ENCODE assay signal across 13 cellular contexts in the genomic region with DNA sequence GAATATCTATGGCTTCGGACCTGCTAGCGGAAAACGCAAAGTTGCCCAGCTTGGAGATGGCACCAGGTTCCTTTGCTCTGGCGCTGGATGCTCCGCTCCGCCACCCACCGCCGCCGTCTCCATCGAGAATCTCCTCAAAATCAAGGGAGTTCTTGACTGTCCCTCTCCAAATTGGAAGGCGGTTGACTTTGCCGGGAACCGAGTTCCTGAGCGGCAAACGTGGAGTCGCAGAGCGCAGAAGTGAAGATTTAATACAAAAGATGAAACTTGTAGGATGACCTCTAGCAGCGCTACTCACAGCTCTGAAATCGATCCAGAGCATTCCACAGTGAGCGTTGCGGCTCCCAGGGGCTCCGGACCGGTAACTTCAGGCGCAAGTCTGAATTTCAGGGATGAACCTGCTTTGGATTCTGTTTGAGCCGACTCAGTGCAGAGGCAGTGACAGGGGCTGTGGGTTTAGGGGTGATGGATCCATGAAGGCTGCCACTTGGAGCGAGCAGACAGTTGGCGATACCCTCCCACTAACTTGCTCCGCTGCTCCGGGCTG. TPM values are rescaled to one million over a fixed set of nuclear protein-coding genes. Genes with fewer than 3 reads are reported as not detected.
DNase-seq lines count a peak whose midpoint lies in the region; ATAC-seq, FAIRE-seq and TF ChIP-seq lines count a peak whose summit lies in the region.
"Had no signal": no experiment of that assay in that cellular context is flagged by ENCODE, and none has a peak within 500 bp of the region (broad histone marks: within the 10 kb centered on the region; RNA-seq: fewer than 3 reads in every experiment).

No MANE protein-coding gene starts in this region.

- no peak for TF ChIP-seq POLR2A in H1 (IDR thresholded peaks at IDR 0.05; ENCODE audit: control extremely low read depth in 1 of 2, low read depth in 2 of 2, low read length in 2 of 2)

- CTCF ChIA-PET in H1 (lab: Charles Lee; ENCODE audit: partially characterized antibody) = interaction anchor here (1.0 to 1.6 kb wide), 5 partner anchors 30 to 476 kb away, joined by 3 to 5 read pairs (median 5); no protein-coding TSS in a partner anchor

- H3K79me1 ChIP-seq in H1 (ENCODE audit: low read depth, low read length) = no peaks in the 10 kb centered on the region

- H3K4me2 ChIP-seq in MM.1S (ENCODE audit: low read depth, low read length) (peak overlapping the region; percentile 99; the same call in 1 of the 2 replicates), H1 (ENCODE audit: insufficient read depth in 1 of 2, low read depth in 2 of 2, low read length in 2 of 2) (peak overlapping the region; percentile 99)

- no peaks in the 10 kb centered on the region for H3K9me3 ChIP-seq in BE2C
- no peaks in the 10 kb centered on the region for H3K9me3 ChIP-seq in MM.1S (replicated peaks; ENCODE audit: insufficient read depth, low read length)
- H3K9me3 ChIP-seq in H1 (ENCODE audit: insufficient read depth in 2 of 2, low read depth in 1 of 2, low read length in 1 of 2) = no peaks in the 10 kb centered on the region

- H2AFZ ChIP-seq in MM.1S (ENCODE audit: low read length) (peak overlapping the region; percentile 84; the same call in 1 of the 2 replicates), H1 (ENCODE audit: low read length) (peak overlapping the region; percentile 55; the same call in 1 of the 2 replicates)

- no peaks in the 10 kb centered on the region for H4K20me1 ChIP-seq in MM.1S (ENCODE audit: insufficient read depth, low read length)
- H4K20me1 ChIP-seq in H1 (replicated peaks in 1 of 2; ENCODE audit: control insufficient read depth in 1 of 2, insufficient read depth in 2 of 2, low read length in 2 of 2) = peaks cover 0 to 1% of the 10 kb centered on the region in 2 experiments

- H2BK12ac ChIP-seq in H1 (ENCODE audit: low read depth, low read length) = peak overlapping the region; percentile 61; the same call in 1 of the 2 replicates

- no peak overlapping the region for H2AK5ac ChIP-seq in H1 (ENCODE audit: low read depth, low read length)

- H3K27ac ChIP-seq in MM.1S (ENCODE audit: low read length) = no peak overlapping the region
- H3K27ac ChIP-seq in H1 (ENCODE audit: low read depth, low read length) = no peak overlapping the region

- no peaks in the 10 kb centered on the region for H3K9me2 ChIP-seq in MM.1S (replicated peaks; ENCODE audit: insufficient read depth, low read length)

- H3K18ac ChIP-seq in H1 (ENCODE audit: extremely low read depth, low read length) = no peak overlapping the region; the same call in 1 of the 2 replicates

- H3K14ac ChIP-seq in H1 (ENCODE audit: insufficient read length) = no peak overlapping the region

- no peak overlapping the region for H3K9ac ChIP-seq in MM.1S (ENCODE audit: low read length)
- peak overlapping the region in 2 of 4 experiments; percentile 15 to 34; a peak in 2 of 7 replicates for H3K9ac ChIP-seq in H1 (replicated peaks in 1 of 4; ENCODE audit: extremely low read depth in 1 of 4, low read depth in 3 of 4, low read length in 3 of 4)

- TF ChIP-seq CTCF in BE2C (IDR thresholded peaks at IDR 0.05; ENCODE audit: low read depth, low read length) = no peak
- TF ChIP-seq CTCF in MM.1S (IDR thresholded peaks at IDR 0.05; ENCODE audit: low read length) = no peak
- no peak for TF ChIP-seq CTCF in H1 (IDR thresholded peaks at IDR 0.05; ENCODE audit: control extremely low read depth in 1 of 3, insufficient read depth in 1 of 3, low read depth in 1 of 3, low read length in 3 of 3)
- no peak for TF ChIP-seq CTCF in natural killer cell (IDR thresholded peaks at IDR 0.05)

- no peak overlapping the region for H2BK120ac ChIP-seq in H1 (replicated peaks; ENCODE audit: low read depth, low read length)

- no peak overlapping the region for H3K56ac ChIP-seq in H1 (replicated peaks; ENCODE audit: insufficient read length, low read depth, low read length)

- H3K4me3 ChIP-seq in BE2C (ENCODE audit: low read depth, low read length) (peak overlapping the region; percentile 83), MM.1S (ENCODE audit: low read length) (peak overlapping the region; percentile 67), H1 (ENCODE audit: extremely low read depth in 1 of 4, insufficient read depth in 2 of 4, low read depth in 3 of 4, low read length in 4 of 4) (peak overlapping the region; percentile 49 to 89 (median 86))
- H3K4me3 ChIP-seq: lung had no signal

- ATAC-seq in natural killer cell = no peak
- ATAC-seq in stimulated activated memory B cell treated with anti-CD40 and anti-IgM and Interleukin-4, amounts not matched to agents 10 μg/mL and 1 μg/mL and 100 μg/mL, for 72 hours = no peak
- ATAC-seq: effector memory CD8-positive, alpha-beta T cell had no signal

- peaks cover 0 to 1% of the 10 kb centered on the region in 2 donors for H3K9me3 Mint-ChIP-seq in natural killer cell
- peaks cover 2% of the 10 kb centered on the region for H3K9me3 Mint-ChIP-seq in stimulated activated memory B cell treated with anti-CD40 and anti-IgM and Interleukin-4, amounts not matched to agents 10 μg/mL and 1 μg/mL and 100 μg/mL, for 72 hours
- no peaks in the 10 kb centered on the region for H3K9me3 Mint-ChIP-seq in activated CD4-positive, alpha-beta T cell treated with anti-CD3 and anti-CD28 coated beads, Interleukin-2, amount 10 ng/mL, durations not matched to agents 24 days and 14 days

- H3K4me1 ChIP-seq in BE2C (no peaks in the 10 kb centered on the region), MM.1S (ENCODE audit: low read length) (no peaks in the 10 kb centered on the region), H1 (replicated peaks in 1 of 4; ENCODE audit: control insufficient read depth in 3 of 4, insufficient read depth in 4 of 4, low read length in 3 of 4) (peaks cover 3 to 9% (median 6%) of the 10 kb centered on the region in 4 experiments; a peak in 5 of 7 replicates)

- FAIRE-seq in H1 (lab: Jason Lieb, UNC) = no peak

- no peak overlapping the region for H2BK5ac ChIP-seq in H1 (ENCODE audit: low read depth, low read length)

- POLR2A ChIA-PET in H1 (lab: Charles Lee; ENCODE audit: partially characterized antibody) = interaction anchor here (1.3 kb wide), 1 partner anchor 19 kb away, joined by 3 read pairs; no protein-coding TSS in a partner anchor

- H3K79me2 ChIP-seq in MM.1S (ENCODE audit: low read length) = no peaks in the 10 kb centered on the region
- peaks cover 0 to 18% of the 10 kb centered on the region in 2 experiments; a peak in 2 of 4 replicates for H3K79me2 ChIP-seq in H1 (ENCODE audit: control insufficient read depth in 1 of 2, insufficient read depth in 2 of 2, low read length in 2 of 2)

- H2BK20ac ChIP-seq in H1 (ENCODE audit: low read length) = no peak overlapping the region

- H3K36me3 ChIP-seq in BE2C = no peaks in the 10 kb centered on the region
- H3K36me3 ChIP-seq in MM.1S (replicated peaks; ENCODE audit: insufficient read depth, low read length) = no peaks in the 10 kb centered on the region
- no peaks in the 10 kb centered on the region for H3K36me3 ChIP-seq in H1 (ENCODE audit: control insufficient read depth in 2 of 4, insufficient read depth in 4 of 4, low read length in 3 of 4)

- H3K27ac Mint-ChIP-seq in natural killer cell = peak overlapping the region in 1 of 2 donors; percentile 90
- no peak overlapping the region for H3K27ac Mint-ChIP-seq in stimulated activated memory B cell treated with anti-CD40 and anti-IgM and Interleukin-4, amounts not matched to agents 10 μg/mL and 1 μg/mL and 100 μg/mL, for 72 hours
- no peak overlapping the region for H3K27ac Mint-ChIP-seq in activated CD4-positive, alpha-beta T cell treated with anti-CD3 and anti-CD28 coated beads, Interleukin-2, amount 10 ng/mL, durations not matched to agents 24 days and 14 days
- H3K27ac Mint-ChIP-seq: effector memory CD8-positive, alpha-beta T cell had no signal

- H3K4me3 Mint-ChIP-seq in natural killer cell = peak overlapping the region; percentile 92
- H3K4me3 Mint-ChIP-seq in stimulated activated memory B cell treated with anti-CD40 and anti-IgM and Interleukin-4, amounts not matched to agents 10 μg/mL and 1 μg/mL and 100 μg/mL, for 72 hours = no peak overlapping the region
- H3K4me3 Mint-ChIP-seq in activated CD4-positive, alpha-beta T cell treated with anti-CD3 and anti-CD28 coated beads, Interleukin-2, amount 10 ng/mL, durations not matched to agents 24 days and 14 days = no peak overlapping the region

- TF ChIP-seq RAD21 in H1 (IDR thresholded peaks at IDR 0.05 in 1 of 2, conservative IDR thresholded peaks at IDR 0.05 in 1 of 2; ENCODE audit: low read depth in 2 of 2, low read length in 2 of 2) = no peak

- no peak overlapping the region for H3K23ac ChIP-seq in H1 (ENCODE audit: insufficient read length)

- no peak overlapping the region for H2BK15ac ChIP-seq in H1 (ENCODE audit: low read length)

- WGBS in H1 (ENCODE audit: extremely low coverage in 1 of 2, insufficient coverage in 1 of 2, insufficient read length in 1 of 2, insufficient replicate concordance in 2 of 2, low coverage in 1 of 2, low lambda C conversion rate in 2 of 2, missing lambda C conversion rate in 1 of 2), 2 experiments = 5% methylated on average over 29 of the region's 29 CpGs; no CpG with 5 or more reads in 1 of the 2 experiments

- H4K5ac ChIP-seq in H1 (ENCODE audit: insufficient read length, low read depth, low read length) = no peak overlapping the region

- peaks cover 6 to 20% of the 10 kb centered on the region in 2 donors for H3K27me3 Mint-ChIP-seq in natural killer cell (ENCODE audit: low read depth in 2 of 2)
- H3K27me3 Mint-ChIP-seq in stimulated activated memory B cell treated with anti-CD40 and anti-IgM and Interleukin-4, amounts not matched to agents 10 μg/mL and 1 μg/mL and 100 μg/mL, for 72 hours = peaks cover 49% of the 10 kb centered on the region
- H3K27me3 Mint-ChIP-seq in activated CD4-positive, alpha-beta T cell treated with anti-CD3 and anti-CD28 coated beads, Interleukin-2, amount 10 ng/mL, durations not matched to agents 24 days and 14 days = peaks cover 49% of the 10 kb centered on the region

- intact Hi-C loops in natural killer cell (cut with micrococcal nuclease) = loop anchor here (5.0 to 10.0 kb wide), 2 partner anchors 223 to 440 kb away; no protein-coding TSS in a partner anchor
- intact Hi-C loops in activated CD4-positive, alpha-beta T cell treated with anti-CD3 and anti-CD28 coated beads, Interleukin-2, amount 10 ng/mL, durations not matched to agents 24 days and 14 days (cut with micrococcal nuclease) = loop anchor here (5.0 kb wide), 1 partner anchor 1487 kb away; no protein-coding TSS in a partner anchor

- no peak for TF ChIP-seq EP300 in H1 (IDR thresholded peaks at IDR 0.05; ENCODE audit: borderline replicate concordance in 1 of 2, low read depth in 2 of 2, low read length in 2 of 2)

- H3K4ac ChIP-seq in H1 (replicated peaks; ENCODE audit: insufficient read length, low read depth, low read length) = no peak overlapping the region

- peaks cover 13 to 41% of the 10 kb centered on the region in 2 donors for H3K4me1 Mint-ChIP-seq in natural killer cell
- peaks cover 15% of the 10 kb centered on the region for H3K4me1 Mint-ChIP-seq in stimulated activated memory B cell treated with anti-CD40 and anti-IgM and Interleukin-4, amounts not matched to agents 10 μg/mL and 1 μg/mL and 100 μg/mL, for 72 hours
- H3K4me1 Mint-ChIP-seq in activated CD4-positive, alpha-beta T cell treated with anti-CD3 and anti-CD28 coated beads, Interleukin-2, amount 10 ng/mL, durations not matched to agents 24 days and 14 days = peaks cover 2% of the 10 kb centered on the region

- H3K36me3 Mint-ChIP-seq in natural killer cell = peaks cover 5% of the 10 kb centered on the region
- no peaks in the 10 kb centered on the region for H3K36me3 Mint-ChIP-seq in stimulated activated memory B cell treated with anti-CD40 and anti-IgM and Interleukin-4, amounts not matched to agents 10 μg/mL and 1 μg/mL and 100 μg/mL, for 72 hours
- H3K36me3 Mint-ChIP-seq in activated CD4-positive, alpha-beta T cell treated with anti-CD3 and anti-CD28 coated beads, Interleukin-2, amount 10 ng/mL, durations not matched to agents 24 days and 14 days (ENCODE audit: low read depth) = no peaks in the 10 kb centered on the region

- peaks cover 4% of the 10 kb centered on the region; the same call in 1 of the 2 replicates for H3F3A ChIP-seq in MM.1S (ENCODE audit: insufficient read depth, low read length)

- peaks cover 17% of the 10 kb centered on the region for H3K27me3 ChIP-seq in BE2C
- no peaks in the 10 kb centered on the region for H3K27me3 ChIP-seq in MM.1S (replicated peaks; ENCODE audit: insufficient read depth, low read length)
- peaks cover 0 to 16% (median 10%) of the 10 kb centered on the region in 4 experiments; a peak in 6 of 7 replicates for H3K27me3 ChIP-seq in H1 (replicated peaks in 1 of 4; ENCODE audit: control insufficient read depth in 3 of 4, extremely low read depth in 1 of 4, insufficient read depth in 3 of 4, low read length in 3 of 4)

- H4K91ac ChIP-seq in H1 (replicated peaks; ENCODE audit: insufficient read length, low read length) = no peak overlapping the region

- H4K8ac ChIP-seq in H1 (ENCODE audit: extremely low read depth, insufficient read depth, low read length) = no peak overlapping the region

- peaks cover 31% of the 10 kb centered on the region for H3K23me2 ChIP-seq in H1 (ENCODE audit: low read depth, low read length)

- DNase-seq in BE2C (peak; percentile 14), MM.1S (no peak), H1 (ENCODE audit: low read depth in 1 of 2, low spot score in 2 of 2) (peak in 1 of 2 experiments; percentile 62), natural killer cell (no peak)
- no peak for DNase-seq in stimulated activated CD4-positive, alpha-beta T cell treated with anti-CD3 and anti-CD28 coated beads, Interleukin-4, amount 100 ng/mL, for 1 hour
- no peak for DNase-seq in activated CD4-positive, alpha-beta T cell treated with anti-CD3 and anti-CD28 coated beads, Interleukin-2, amount 10 ng/mL, durations not matched to agents 24 days and 14 days
- no peak for DNase-seq in stimulated activated naive CD4-positive, alpha-beta T cell treated with Interleukin-2 at 50 U/mL for 16 hours (lab: John Stamatoyannopoulos, UW)
- DNase-seq: activated gamma-delta T cell treated with Interleukin-2 at 50 U/mL for 16 hours; effector memory CD8-positive, alpha-beta T cell; stimulated activated CD4-positive, alpha-beta T cell treated with anti-CD3 and anti-CD28 coated beads, Interleukin-12 subunit alpha, Interleukin-12 subunit beta, amount 100 ng/mL, for 4 hours had no signal

RNA-seq across cellular contexts. Expression of a gene that starts 1.4 kb away (rescaled TPM):
- polyA plus RNA-seq in BE2C (2012; ENCODE audit: insufficient read depth, insufficient read length, low read depth) = 6.1 TPM
- 1.4 and 2.2 TPM in 2 replicates for total RNA-seq in H1 (2021; fragmentation: NEBNext Ultra II Directional; extraction: Animal tissue kit (Norgen Biotek cat#: 25700))
- 1.5 and 2.7 TPM in 2 replicates for polyA plus RNA-seq in H1 (2011; rRNA removed)
- polyA plus RNA-seq in H1 (2011; cell fraction: cytosol; rRNA removed) = 1.6 TPM
- 2.3 TPM for polyA plus RNA-seq in H1 (2011; cell fraction: nucleus; rRNA removed)
- 1.7 to 2.3 TPM (median 2.2 TPM) in 4 replicates for polyA plus RNA-seq in H1 (2012, experiment 1 of 2)
- 1.3 TPM for polyA plus RNA-seq in H1 (2012, experiment 2 of 2)
- 4.4 TPM for polyA plus RNA-seq in H1 (2013, experiment 1 of 2)
- polyA plus RNA-seq in H1 (2013, experiment 2 of 2) = 4.0 TPM
- polyA minus RNA-seq in H1 (2011; rRNA and poly(A)+ RNA removed) = 3.4 and 6.5 TPM in 2 replicates
- 1.2 TPM for polyA minus RNA-seq in H1 (2011; cell fraction: cytosol; rRNA and poly(A)+ RNA removed)
- 11.0 TPM for polyA minus RNA-seq in H1 (2011; cell fraction: nucleus; rRNA and poly(A)+ RNA removed)
- 10 to 100 TPM in 1 of 3 donors, 1 to 10 TPM in 2; 8.2 to 15.7 (median 9.1) TPM for total RNA-seq in natural killer cell
- not detected in 2 replicates for total RNA-seq in activated CD4-positive, alpha-beta T cell treated with anti-CD3 and anti-CD28 coated beads, Interleukin-2, amount 10 ng/mL, durations not matched to agents 24 days and 14 days
- total RNA-seq: subcutaneous adipose tissue had no signal
